In genomic region chr2:128359841-128360240, GRCh38 we compare ENCODE assay signal across 16 cellular contexts.
"Had no signal": no experiment of that assay in that cellular context is flagged by ENCODE, and none has a peak within 500 bp of the region (broad histone marks: within the 10 kb centered on the region; RNA-seq: fewer than 3 reads in every experiment).

No MANE protein-coding gene starts in this region.

- H3K4me1 Mint-ChIP-seq: activated CD4-positive, alpha-beta T cell treated with anti-CD3 and anti-CD28 coated beads, Interleukin-2, amount 10 ng/mL, durations not matched to agents 7 days and 5 days; activated naive CD4-positive, alpha-beta T cell treated with anti-CD3 and anti-CD28 coated beads, Interleukin-2, amount 10 ng/mL, durations not matched to agents 7 days and 5 days; naive thymus-derived CD4-positive, alpha-beta T cell had no signal

- H3K9ac ChIP-seq: parathyroid adenoma had no signal

- H3K27ac Mint-ChIP-seq: activated CD4-positive, alpha-beta T cell treated with anti-CD3 and anti-CD28 coated beads, Interleukin-2, amount 10 ng/mL, durations not matched to agents 7 days and 5 days; activated naive CD4-positive, alpha-beta T cell treated with anti-CD3 and anti-CD28 coated beads, Interleukin-2, amount 10 ng/mL, durations not matched to agents 7 days and 5 days; dendritic cell treated with granulocyte-macrophage colony-stimulating factor and Interleukin-4, amounts not matched to agents 40 ng/mL and 50 ng/mL, for 4 days; naive thymus-derived CD4-positive, alpha-beta T cell; stimulated activated memory B cell treated with anti-CD40 and anti-IgM and Interleukin-4, amounts not matched to agents 10 μg/mL and 1 μg/mL and 100 μg/mL, for 72 hours had no signal

- DNase-seq: activated CD4-positive, alpha-beta T cell treated with anti-CD3 and anti-CD28 coated beads, Interleukin-2, amount 10 ng/mL, durations not matched to agents 7 days and 5 days; activated naive CD4-positive, alpha-beta T cell treated with anti-CD3 and anti-CD28 coated beads, Interleukin-2, amount 10 ng/mL, durations not matched to agents 7 days and 5 days; effector CD8-positive, alpha-beta T cell; foreskin fibroblast; kidney glomerular epithelial cell; mesenchymal stem cell; naive thymus-derived CD4-positive, alpha-beta T cell had no signal

- H2AFZ ChIP-seq: parathyroid adenoma had no signal

- ATAC-seq: naive thymus-derived CD4-positive, alpha-beta T cell; Right ventricle myocardium inferior; sciatic nerve; stimulated activated memory B cell treated with anti-CD40 and anti-IgM and Interleukin-4, amounts not matched to agents 10 μg/mL and 1 μg/mL and 100 μg/mL, for 72 hours had no signal

- H3K4me2 ChIP-seq: smooth muscle cell had no signal

- H3K36me3 Mint-ChIP-seq: activated naive CD4-positive, alpha-beta T cell treated with anti-CD3 and anti-CD28 coated beads, Interleukin-2, amount 10 ng/mL, durations not matched to agents 7 days and 5 days; naive thymus-derived CD4-positive, alpha-beta T cell; stimulated activated memory B cell treated with anti-CD40 and anti-IgM and Interleukin-4, amounts not matched to agents 10 μg/mL and 1 μg/mL and 100 μg/mL, for 72 hours had no signal

- H3K4me3 Mint-ChIP-seq: activated CD4-positive, alpha-beta T cell treated with anti-CD3 and anti-CD28 coated beads, Interleukin-2, amount 10 ng/mL, durations not matched to agents 7 days and 5 days; activated naive CD4-positive, alpha-beta T cell treated with anti-CD3 and anti-CD28 coated beads, Interleukin-2, amount 10 ng/mL, durations not matched to agents 7 days and 5 days; dendritic cell treated with granulocyte-macrophage colony-stimulating factor and Interleukin-4, amounts not matched to agents 40 ng/mL and 50 ng/mL, for 4 days; naive thymus-derived CD4-positive, alpha-beta T cell; stimulated activated memory B cell treated with anti-CD40 and anti-IgM and Interleukin-4, amounts not matched to agents 10 μg/mL and 1 μg/mL and 100 μg/mL, for 72 hours had no signal

- H3K27ac ChIP-seq: ascending aorta, neutrophil, parathyroid adenoma, testis had no signal

- H3K27me3 Mint-ChIP-seq: activated CD4-positive, alpha-beta T cell treated with anti-CD3 and anti-CD28 coated beads, Interleukin-2, amount 10 ng/mL, durations not matched to agents 7 days and 5 days had no signal

- H3K36me3 ChIP-seq: ascending aorta, neutrophil had no signal

- H3K9me3 Mint-ChIP-seq: activated CD4-positive, alpha-beta T cell treated with anti-CD3 and anti-CD28 coated beads, Interleukin-2, amount 10 ng/mL, durations not matched to agents 7 days and 5 days; activated naive CD4-positive, alpha-beta T cell treated with anti-CD3 and anti-CD28 coated beads, Interleukin-2, amount 10 ng/mL, durations not matched to agents 7 days and 5 days; dendritic cell treated with granulocyte-macrophage colony-stimulating factor and Interleukin-4, amounts not matched to agents 40 ng/mL and 50 ng/mL, for 4 days; stimulated activated memory B cell treated with anti-CD40 and anti-IgM and Interleukin-4, amounts not matched to agents 10 μg/mL and 1 μg/mL and 100 μg/mL, for 72 hours had no signal

- H3K27me3 ChIP-seq: ascending aorta, neutrophil, testis had no signal

- H3K9me3 ChIP-seq: ascending aorta, neutrophil, testis had no signal

- H3K4me3 ChIP-seq: ascending aorta, smooth muscle cell, testis had no signal

- H3K4me1 ChIP-seq: parathyroid adenoma had no signal
